Comparison of ENCODE assay signal across 13 cellular contexts in genomic region chr10:67607472-67607871, GRCh38.
A peak's percentile ranks its signal among the peaks of the same experiment; 100 is the strongest.
DNase-seq lines count a peak whose midpoint lies in the region; ATAC-seq and TF ChIP-seq lines count a peak whose summit lies in the region.
"Had no signal": no experiment of that assay in that cellular context is flagged by ENCODE, and none has a peak within 500 bp of the region (broad histone marks: within the 10 kb centered on the region; RNA-seq: fewer than 3 reads in every experiment).

No MANE protein-coding gene starts in this region.

- H2AK5ac ChIP-seq in IMR-90 (ENCODE audit: low read depth, low read length) = peak overlapping the region; percentile 80; the same call in 1 of the 2 replicates

- H3K9me3 ChIP-seq in IMR-90 (ENCODE audit: control insufficient read depth, insufficient read depth, low read length) = no peaks in the 10 kb centered on the region
- no peaks in the 10 kb centered on the region for H3K9me3 ChIP-seq in smooth muscle cell (replicated peaks; ENCODE audit: low read depth)
- H3K9me3 ChIP-seq in prostate gland = no peaks in the 10 kb centered on the region
- H3K9me3 ChIP-seq in colonic mucosa = no peaks in the 10 kb centered on the region
- no peaks in the 10 kb centered on the region for H3K9me3 ChIP-seq in OCI-LY7 (ENCODE audit: low read length)

- H3K56ac ChIP-seq in IMR-90 (ENCODE audit: extremely low read depth, insufficient read depth, low read length) = no peak overlapping the region

- no peaks in the 10 kb centered on the region for H3K9me3 Mint-ChIP-seq in activated CD4-positive, alpha-beta T cell treated with anti-CD3 and anti-CD28 coated beads, Interleukin-2, amount 10 ng/mL, durations not matched to agents 24 days and 14 days
- no peaks in the 10 kb centered on the region for H3K9me3 Mint-ChIP-seq in chondrocyte (ENCODE audit: low read depth)
- H3K9me3 Mint-ChIP-seq: activated naive CD8-positive, alpha-beta T cell treated with anti-CD3 and anti-CD28 coated beads, Interleukin-2, amount 10 ng/mL, durations not matched to agents 7 days and 5 days had no signal

- H3K4me3 ChIP-seq in IMR-90 (ENCODE audit: insufficient read depth, low read depth, low read length) = no peak overlapping the region
- no peak overlapping the region for H3K4me3 ChIP-seq in smooth muscle cell
- no peak overlapping the region for H3K4me3 ChIP-seq in prostate gland
- H3K4me3 ChIP-seq in colonic mucosa = no peak overlapping the region
- no peak overlapping the region for H3K4me3 ChIP-seq in OCI-LY7 (ENCODE audit: low read depth, low read length, poor library complexity, severe bottlenecking)

- peaks cover 5% of the 10 kb centered on the region for H3F3A ChIP-seq in smooth muscle cell (ENCODE audit: low read depth)

- H3K9me2 ChIP-seq in OCI-LY7 (ENCODE audit: insufficient read depth, low read length) = no peaks in the 10 kb centered on the region

- H3K4ac ChIP-seq in IMR-90 (ENCODE audit: low read depth, low read length) = peak overlapping the region; percentile 81

- no peak overlapping the region for H2AK9ac ChIP-seq in IMR-90 (replicated peaks; ENCODE audit: low read depth, low read length, poor library complexity)

- TF ChIP-seq POLR2A in IMR-90 (IDR thresholded peaks at IDR 0.05; ENCODE audit: low read depth, low read length) (no peak), prostate gland (IDR thresholded peaks at IDR 0.05) (no peak)

- in situ Hi-C loops in IMR-90 (cut with MboI; ENCODE audit: low sequenced_read_pairs) = no loop called here

- H3K4me3 Mint-ChIP-seq in activated CD4-positive, alpha-beta T cell treated with anti-CD3 and anti-CD28 coated beads, Interleukin-2, amount 10 ng/mL, durations not matched to agents 24 days and 14 days = no peak overlapping the region
- no peak overlapping the region for H3K4me3 Mint-ChIP-seq in chondrocyte (ENCODE audit: unreplicated experiment)
- H3K4me3 Mint-ChIP-seq: activated naive CD8-positive, alpha-beta T cell treated with anti-CD3 and anti-CD28 coated beads, Interleukin-2, amount 10 ng/mL, durations not matched to agents 7 days and 5 days; neural crest cell had no signal

- no peaks in the 10 kb centered on the region for H3K36me3 Mint-ChIP-seq in activated CD4-positive, alpha-beta T cell treated with anti-CD3 and anti-CD28 coated beads, Interleukin-2, amount 10 ng/mL, durations not matched to agents 24 days and 14 days (ENCODE audit: low read depth)
- no peaks in the 10 kb centered on the region for H3K36me3 Mint-ChIP-seq in chondrocyte (ENCODE audit: low read depth)
- H3K36me3 Mint-ChIP-seq: activated naive CD8-positive, alpha-beta T cell treated with anti-CD3 and anti-CD28 coated beads, Interleukin-2, amount 10 ng/mL, durations not matched to agents 7 days and 5 days had no signal

- H3K4me1 Mint-ChIP-seq in activated CD4-positive, alpha-beta T cell treated with anti-CD3 and anti-CD28 coated beads, Interleukin-2, amount 10 ng/mL, durations not matched to agents 24 days and 14 days = peaks cover 22% of the 10 kb centered on the region
- peaks cover 63% of the 10 kb centered on the region for H3K4me1 Mint-ChIP-seq in chondrocyte (ENCODE audit: low read depth)

- peak overlapping the region; percentile 68; the same call in 1 of the 2 replicates for H2BK120ac ChIP-seq in IMR-90 (ENCODE audit: low read depth, low read length)

- no peak for ATAC-seq in IMR-90 (ENCODE audit: low read depth)

- no peak for DNase-seq in activated CD4-positive, alpha-beta T cell treated with anti-CD3 and anti-CD28 coated beads, Interleukin-2, amount 10 ng/mL, durations not matched to agents 24 days and 14 days
- no peak for DNase-seq in activated CD4-positive, alpha-beta T cell treated with anti-CD3 and anti-CD28 coated beads, Interleukin-2, amount 50 U/mL, for 48 hours
- DNase-seq in IMR-90 (peak; percentile 33), chondrocyte (ENCODE audit: low spot score) (no peak), smooth muscle cell (lab: John Stamatoyannopoulos, UW; ENCODE audit: unreplicated experiment) (no peak), prostate gland (ENCODE audit: low spot score) (no peak), colonic mucosa (no peak), OCI-LY7 (ENCODE audit: low spot score) (no peak)
- DNase-seq: activated naive CD8-positive, alpha-beta T cell treated with anti-CD3 and anti-CD28 coated beads, Interleukin-2, amount 10 ng/mL, durations not matched to agents 7 days and 5 days; COR-L47; hippocampal formation; MM.1S had no signal

- peak overlapping the region; percentile 60; the same call in 1 of the 2 replicates for H3K18ac ChIP-seq in IMR-90 (ENCODE audit: low read depth, low read length)

- dilution Hi-C loops in IMR-90 (cut with HindIII; ENCODE audit: low sequenced_read_pairs, unreplicated experiment) = no loop called here

- no peak overlapping the region for H2AFZ ChIP-seq in IMR-90 (replicated peaks; ENCODE audit: low read length, poor library complexity)
- no peak overlapping the region for H2AFZ ChIP-seq in smooth muscle cell (ENCODE audit: low read depth)
- H2AFZ ChIP-seq in OCI-LY7 (ENCODE audit: low read length) = no peak overlapping the region

- 0 out of 3 replicates have a peak overlapping the region, but pooled peaks have one; percentile 27 for H2BK15ac ChIP-seq in IMR-90 (ENCODE audit: low read depth, low read length)

- H3K4me2 ChIP-seq in IMR-90 (ENCODE audit: low read depth, low read length) = no peak overlapping the region
- H3K4me2 ChIP-seq in smooth muscle cell = peak overlapping the region; percentile 73
- no peak overlapping the region for H3K4me2 ChIP-seq in OCI-LY7 (ENCODE audit: low read length)

- H3K27me3 Mint-ChIP-seq in activated CD4-positive, alpha-beta T cell treated with anti-CD3 and anti-CD28 coated beads, Interleukin-2, amount 10 ng/mL, durations not matched to agents 24 days and 14 days = peaks cover 17% of the 10 kb centered on the region
- no peaks in the 10 kb centered on the region for H3K27me3 Mint-ChIP-seq in chondrocyte (ENCODE audit: low read depth)

- peak overlapping the region; percentile 94 for H2BK5ac ChIP-seq in IMR-90 (ENCODE audit: low read depth, low read length, poor library complexity, severe bottlenecking)

- H3K27ac ChIP-seq in IMR-90 (ENCODE audit: insufficient read depth, low read length) (peak overlapping the region; percentile 33; the same call in 1 of the 2 replicates), smooth muscle cell (ENCODE audit: low read depth) (no peak overlapping the region), prostate gland (no peak overlapping the region), colonic mucosa (no peak overlapping the region), OCI-LY7 (ENCODE audit: low read depth, low read length, poor library complexity, severe bottlenecking) (no peak overlapping the region)

- H3K14ac ChIP-seq in IMR-90 (replicated peaks; ENCODE audit: low read depth, low read length) = peak overlapping the region; percentile 44; the same call in 1 of the 2 replicates

- H3K4me1 ChIP-seq in IMR-90 (ENCODE audit: control insufficient read depth, insufficient read depth, low read length) (peaks cover 11% of the 10 kb centered on the region), smooth muscle cell (ENCODE audit: low read depth) (peaks cover 20% of the 10 kb centered on the region), prostate gland (replicated peaks) (no peaks in the 10 kb centered on the region), colonic mucosa (no peaks in the 10 kb centered on the region), OCI-LY7 (ENCODE audit: insufficient read depth, low read length, poor library complexity, severe bottlenecking) (no peaks in the 10 kb centered on the region)

- H3K36me3 ChIP-seq in IMR-90 (ENCODE audit: control insufficient read depth, insufficient read depth, low read length) (no peaks in the 10 kb centered on the region), smooth muscle cell (ENCODE audit: low read depth) (no peaks in the 10 kb centered on the region), prostate gland (no peaks in the 10 kb centered on the region), colonic mucosa (no peaks in the 10 kb centered on the region), OCI-LY7 (ENCODE audit: insufficient read depth, low read length) (no peaks in the 10 kb centered on the region)

- H4K20me1 ChIP-seq in IMR-90 (ENCODE audit: insufficient read depth, low read length) = no peaks in the 10 kb centered on the region
- no peaks in the 10 kb centered on the region for H4K20me1 ChIP-seq in smooth muscle cell (ENCODE audit: low read depth)
- no peaks in the 10 kb centered on the region for H4K20me1 ChIP-seq in OCI-LY7 (ENCODE audit: insufficient read depth, low read length)

- H3K79me2 ChIP-seq in smooth muscle cell (ENCODE audit: low read depth) (no peaks in the 10 kb centered on the region), OCI-LY7 (ENCODE audit: insufficient read depth, low read depth, low read length) (no peaks in the 10 kb centered on the region)

- peak overlapping the region; percentile 41; the same call in 1 of the 2 replicates for H4K5ac ChIP-seq in IMR-90 (ENCODE audit: low read depth, low read length)

- H3K27ac Mint-ChIP-seq in activated CD4-positive, alpha-beta T cell treated with anti-CD3 and anti-CD28 coated beads, Interleukin-2, amount 10 ng/mL, durations not matched to agents 24 days and 14 days = peak overlapping the region; percentile 42
- H3K27ac Mint-ChIP-seq in chondrocyte (ENCODE audit: unreplicated experiment) = peak overlapping the region; percentile 83
- H3K27ac Mint-ChIP-seq: activated naive CD8-positive, alpha-beta T cell treated with anti-CD3 and anti-CD28 coated beads, Interleukin-2, amount 10 ng/mL, durations not matched to agents 7 days and 5 days had no signal

- POLR2A ChIA-PET in IMR-90 (lab: Charles Lee; ENCODE audit: unreplicated experiment) (no interaction called here), OCI-LY7 (lab: Charles Lee) (no interaction called here)

- H4K8ac ChIP-seq in IMR-90 (ENCODE audit: low read depth in 2 of 2, low read length in 2 of 2) = peak overlapping the region in 1 of 2 experiments; percentile 59; a peak in 1 of 4 replicates

- H3K9ac ChIP-seq in IMR-90 (ENCODE audit: low read depth, low read length) (no peak overlapping the region), smooth muscle cell (ENCODE audit: low read depth) (no peak overlapping the region), colonic mucosa (ENCODE audit: low read depth in 2 of 2, low read length in 2 of 2) (no peak overlapping the region)

- no peaks in the 10 kb centered on the region for H3K79me1 ChIP-seq in IMR-90 (ENCODE audit: low read depth in 1 of 2, low read length in 2 of 2)

- TF ChIP-seq CTCF in IMR-90 (conservative IDR thresholded peaks at IDR 0.05; ENCODE audit: low read depth, low read length) = no peak
- no peak for TF ChIP-seq CTCF in chondrocyte (IDR thresholded peaks at IDR 0.05)
- TF ChIP-seq CTCF in smooth muscle cell (IDR thresholded peaks at IDR 0.05; ENCODE audit: borderline replicate concordance, insufficient read depth, poor library complexity, severe bottlenecking) = no peak
- no peak for TF ChIP-seq CTCF in prostate gland (IDR thresholded peaks at IDR 0.05)
- no peak for TF ChIP-seq CTCF in colonic mucosa (IDR thresholded peaks at IDR 0.05)
- TF ChIP-seq CTCF in OCI-LY7 (conservative IDR thresholded peaks at IDR 0.05; ENCODE audit: low read length) = no peak

- H3K27me3 ChIP-seq in IMR-90 (ENCODE audit: control insufficient read depth, insufficient read depth, low read length) (no peaks in the 10 kb centered on the region), smooth muscle cell (ENCODE audit: low read depth) (no peaks in the 10 kb centered on the region), prostate gland (replicated peaks; ENCODE audit: insufficient read depth) (no peaks in the 10 kb centered on the region), colonic mucosa (no peaks in the 10 kb centered on the region)

- CTCF ChIA-PET in IMR-90 (lab: Yijun Ruan, JAX) = no interaction called here
- CTCF ChIA-PET in OCI-LY7 (lab: Charles Lee; ENCODE audit: unreplicated experiment) = no interaction called here

- H2BK20ac ChIP-seq in IMR-90 (ENCODE audit: low read depth, low read length) = no peak overlapping the region

- BruUV-seq in IMR-90 (replicated peaks; lab: Mats Ljungman, UMichigan) (no TSS peak), OCI-LY7 (replicated peaks; lab: Mats Ljungman, UMichigan) (no TSS peak)

- intact Hi-C loops in activated CD4-positive, alpha-beta T cell treated with anti-CD3 and anti-CD28 coated beads, Interleukin-2, amount 10 ng/mL, durations not matched to agents 24 days and 14 days (cut with micrococcal nuclease) = no loop called here
- intact Hi-C loops in IMR-90 (cut with micrococcal nuclease) = no loop called here
- intact Hi-C loops in prostate gland (cut with DNase I) = no loop called here
- intact Hi-C loops in colonic mucosa (cut with DNase I) = no loop called here
- intact Hi-C loops in OCI-LY7 (cut with micrococcal nuclease; ENCODE audit: unreplicated experiment) = no loop called here

- peak overlapping the region; percentile 66; the same call in 1 of the 2 replicates for H4K91ac ChIP-seq in IMR-90 (ENCODE audit: insufficient read depth, low read depth, low read length)

- no peak for TF ChIP-seq RAD21 in IMR-90 (IDR thresholded peaks at IDR 0.05; ENCODE audit: low read length)

- H3K23ac ChIP-seq in IMR-90 (ENCODE audit: low read depth, low read length) = peak overlapping the region; percentile 43; the same call in 1 of the 2 replicates

- peaks cover 10% of the 10 kb centered on the region for H3K9me1 ChIP-seq in IMR-90 (ENCODE audit: insufficient read depth, low read length)

- WGBS in IMR-90 (ENCODE audit: extremely low coverage in 2 of 2, insufficient read length in 1 of 2), 2 experiments = no CpG with 5 or more reads among the region's 1 CpG
- 52% methylated on average over 1 of the region's 1 CpG for WGBS in smooth muscle cell (ENCODE audit: low lambda C conversion rate)
- 60% methylated on average over 1 of the region's 1 CpG for WGBS in prostate gland
